In genomic region chr19:50431343-50432220, GRCh38 we compare ENCODE assay signal across 1 cellular context.
TF ChIP-seq lines count a peak whose summit lies in the region.

No MANE protein-coding gene starts in this region.

TF ChIP-seq in K562, 482 proteins besides CTCF, POLR2A, EP300 and RAD21 (continued from another document and continues in another):
- TF ChIP-seq E2F8 (IDR thresholded peaks at IDR 0.05; ENCODE audit: low read depth, partially characterized antibody), result peak; percentile 75
- peak; percentile 85 for TF ChIP-seq L3MBTL2 (IDR thresholded peaks at IDR 0.05)
- no peak for TF ChIP-seq TEAD2 (tag; IDR thresholded peaks at IDR 0.05)
- TF ChIP-seq KHSRP (IDR thresholded peaks at IDR 0.05), result peak; percentile 66
- no peak for TF ChIP-seq ETV5 (CRISPR knock-in tag; IDR thresholded peaks at IDR 0.05; ENCODE audit: low read depth)
- TF ChIP-seq ZNF277 (CRISPR knock-in tag; IDR thresholded peaks at IDR 0.05; ENCODE audit: borderline replicate concordance), result no peak
- TF ChIP-seq TFE3 (CRISPR knock-in tag; IDR thresholded peaks at IDR 0.05), result peak; percentile 22; the same call in 1 of the 2 replicates
- no peak for TF ChIP-seq ZNF780A (CRISPR knock-in tag; IDR thresholded peaks at IDR 0.05)
- TF ChIP-seq MBD2 (IDR thresholded peaks at IDR 0.05; ENCODE audit: borderline replicate concordance, low read depth), result 0 out of 2 replicates have a peak, but pooled peaks have one; percentile 46
- TF ChIP-seq TOE1 (IDR thresholded peaks at IDR 0.05; ENCODE audit: borderline replicate concordance), result peak; percentile 35; the same call in 1 of the 2 replicates
- TF ChIP-seq TOE1 (CRISPR knock-in tag; IDR thresholded peaks at IDR 0.05; ENCODE audit: borderline replicate concordance, low read depth), result no peak
- TF ChIP-seq FIP1L1 (IDR thresholded peaks at IDR 0.05; ENCODE audit: low read depth, low read length, poor library complexity, severe bottlenecking), result peak; percentile 42
- peak in 1 of 2 experiments; percentile 77; a peak in 1 of 4 replicates for TF ChIP-seq TEAD1 (CRISPR knock-in tag; IDR thresholded peaks at IDR 0.05)
- peak; percentile 73 for TF ChIP-seq FOS (IDR thresholded peaks at IDR 0.05; ENCODE audit: extremely low read depth, insufficient read length)
- TF ChIP-seq SMARCA5 (IDR thresholded peaks at IDR 0.05), result 0 out of 2 replicates have a peak, but pooled peaks have one; percentile 53
- TF ChIP-seq ZNF407 (IDR thresholded peaks at IDR 0.05; ENCODE audit: low read depth), result 0 out of 2 replicates have a peak, but pooled peaks have one; percentile 14
- TF ChIP-seq SLC30A9 (CRISPR knock-in tag; IDR thresholded peaks at IDR 0.05), result no peak
- TF ChIP-seq TFAP4 (CRISPR knock-in tag; IDR thresholded peaks at IDR 0.05; ENCODE audit: borderline replicate concordance), result peak; percentile 64; the same call in 1 of the 2 replicates
- TF ChIP-seq EP400 (IDR thresholded peaks at IDR 0.05), result peak; percentile 86
- TF ChIP-seq ZFX (CRISPR knock-in tag; IDR thresholded peaks at IDR 0.05), result peak; percentile 97
- TF ChIP-seq E2F6 (IDR thresholded peaks at IDR 0.05; ENCODE audit: borderline replicate concordance in 1 of 2, extremely low read depth in 1 of 2, insufficient read depth in 1 of 2, insufficient read length in 1 of 2, low read depth in 1 of 2, low read length in 1 of 2, poor library complexity in 1 of 2, severe bottlenecking in 1 of 2), result peak in 1 of 2 experiments; percentile 55
- TF ChIP-seq FOXJ3 (CRISPR knock-in tag; IDR thresholded peaks at IDR 0.05), result no peak
- TF ChIP-seq MAFG (tag; conservative IDR thresholded peaks at IDR 0.05), result no peak
- peak; percentile 13; the same call in 1 of the 2 replicates for TF ChIP-seq BCOR (IDR thresholded peaks at IDR 0.05)
- TF ChIP-seq AFF4 (CRISPR knock-in tag; IDR thresholded peaks at IDR 0.05), result no peak
- peak; percentile 78 for TF ChIP-seq PHF20 (IDR thresholded peaks at IDR 0.05; ENCODE audit: partially characterized antibody)
- TF ChIP-seq CSDE1 (IDR thresholded peaks at IDR 0.05), result 0 out of 4 replicates have a peak, but pooled peaks of 1 of the 2 experiments have one; percentile 26
- peak; percentile 62; the same call in 1 of the 2 replicates for TF ChIP-seq ATF1 (CRISPR knock-in tag; IDR thresholded peaks at IDR 0.05)
- peak; percentile 97 for TF ChIP-seq ATF1 (tag; IDR thresholded peaks at IDR 0.05)
- TF ChIP-seq SRSF9 (IDR thresholded peaks at IDR 0.05; ENCODE audit: borderline replicate concordance, low read depth, low read length), result no peak
- 0 out of 4 replicates have a peak, but pooled peaks have one; percentile 36 to 50 for TF ChIP-seq NRF1 (conservative IDR thresholded peaks at IDR 0.05 in 1 of 2, IDR thresholded peaks at IDR 0.05 in 1 of 2)
- TF ChIP-seq TBP (optimal IDR thresholded peaks at IDR 0.05; ENCODE audit: low read depth, low read length), result peak; percentile 31
- peak; percentile 23; the same call in 1 of the 2 replicates for TF ChIP-seq ZNF263 (CRISPR knock-in tag; IDR thresholded peaks at IDR 0.05; ENCODE audit: borderline replicate concordance)
- TF ChIP-seq IFI16 (CRISPR knock-in tag; IDR thresholded peaks at IDR 0.05), result no peak
